Comparison of ENCODE assay signal across 1 cellular context in the genomic region with DNA sequence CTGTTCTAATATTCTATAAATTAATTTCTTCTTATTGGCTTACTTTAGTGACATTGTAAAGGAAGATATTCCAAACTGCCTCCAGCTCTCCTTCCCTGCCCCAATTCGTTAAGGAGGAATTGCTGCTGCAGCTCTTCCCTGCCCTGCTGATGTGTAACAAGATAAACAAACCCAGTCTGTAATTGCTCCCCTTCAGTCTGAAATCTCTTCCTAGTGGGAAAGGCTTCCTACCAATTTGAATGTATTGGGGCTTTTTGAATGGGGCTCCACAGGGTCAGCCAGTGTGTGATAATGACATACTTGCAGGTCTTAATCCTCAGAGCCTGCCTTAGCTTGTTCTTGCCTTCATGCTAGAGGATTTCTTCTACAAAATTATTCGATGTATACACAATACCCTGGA.
TF ChIP-seq lines count a peak whose summit lies in the region.

No MANE protein-coding gene starts in this region.

TF ChIP-seq in GM23338, 12 proteins besides CTCF, POLR2A, EP300 and RAD21:
- TF ChIP-seq, protein P1, sequence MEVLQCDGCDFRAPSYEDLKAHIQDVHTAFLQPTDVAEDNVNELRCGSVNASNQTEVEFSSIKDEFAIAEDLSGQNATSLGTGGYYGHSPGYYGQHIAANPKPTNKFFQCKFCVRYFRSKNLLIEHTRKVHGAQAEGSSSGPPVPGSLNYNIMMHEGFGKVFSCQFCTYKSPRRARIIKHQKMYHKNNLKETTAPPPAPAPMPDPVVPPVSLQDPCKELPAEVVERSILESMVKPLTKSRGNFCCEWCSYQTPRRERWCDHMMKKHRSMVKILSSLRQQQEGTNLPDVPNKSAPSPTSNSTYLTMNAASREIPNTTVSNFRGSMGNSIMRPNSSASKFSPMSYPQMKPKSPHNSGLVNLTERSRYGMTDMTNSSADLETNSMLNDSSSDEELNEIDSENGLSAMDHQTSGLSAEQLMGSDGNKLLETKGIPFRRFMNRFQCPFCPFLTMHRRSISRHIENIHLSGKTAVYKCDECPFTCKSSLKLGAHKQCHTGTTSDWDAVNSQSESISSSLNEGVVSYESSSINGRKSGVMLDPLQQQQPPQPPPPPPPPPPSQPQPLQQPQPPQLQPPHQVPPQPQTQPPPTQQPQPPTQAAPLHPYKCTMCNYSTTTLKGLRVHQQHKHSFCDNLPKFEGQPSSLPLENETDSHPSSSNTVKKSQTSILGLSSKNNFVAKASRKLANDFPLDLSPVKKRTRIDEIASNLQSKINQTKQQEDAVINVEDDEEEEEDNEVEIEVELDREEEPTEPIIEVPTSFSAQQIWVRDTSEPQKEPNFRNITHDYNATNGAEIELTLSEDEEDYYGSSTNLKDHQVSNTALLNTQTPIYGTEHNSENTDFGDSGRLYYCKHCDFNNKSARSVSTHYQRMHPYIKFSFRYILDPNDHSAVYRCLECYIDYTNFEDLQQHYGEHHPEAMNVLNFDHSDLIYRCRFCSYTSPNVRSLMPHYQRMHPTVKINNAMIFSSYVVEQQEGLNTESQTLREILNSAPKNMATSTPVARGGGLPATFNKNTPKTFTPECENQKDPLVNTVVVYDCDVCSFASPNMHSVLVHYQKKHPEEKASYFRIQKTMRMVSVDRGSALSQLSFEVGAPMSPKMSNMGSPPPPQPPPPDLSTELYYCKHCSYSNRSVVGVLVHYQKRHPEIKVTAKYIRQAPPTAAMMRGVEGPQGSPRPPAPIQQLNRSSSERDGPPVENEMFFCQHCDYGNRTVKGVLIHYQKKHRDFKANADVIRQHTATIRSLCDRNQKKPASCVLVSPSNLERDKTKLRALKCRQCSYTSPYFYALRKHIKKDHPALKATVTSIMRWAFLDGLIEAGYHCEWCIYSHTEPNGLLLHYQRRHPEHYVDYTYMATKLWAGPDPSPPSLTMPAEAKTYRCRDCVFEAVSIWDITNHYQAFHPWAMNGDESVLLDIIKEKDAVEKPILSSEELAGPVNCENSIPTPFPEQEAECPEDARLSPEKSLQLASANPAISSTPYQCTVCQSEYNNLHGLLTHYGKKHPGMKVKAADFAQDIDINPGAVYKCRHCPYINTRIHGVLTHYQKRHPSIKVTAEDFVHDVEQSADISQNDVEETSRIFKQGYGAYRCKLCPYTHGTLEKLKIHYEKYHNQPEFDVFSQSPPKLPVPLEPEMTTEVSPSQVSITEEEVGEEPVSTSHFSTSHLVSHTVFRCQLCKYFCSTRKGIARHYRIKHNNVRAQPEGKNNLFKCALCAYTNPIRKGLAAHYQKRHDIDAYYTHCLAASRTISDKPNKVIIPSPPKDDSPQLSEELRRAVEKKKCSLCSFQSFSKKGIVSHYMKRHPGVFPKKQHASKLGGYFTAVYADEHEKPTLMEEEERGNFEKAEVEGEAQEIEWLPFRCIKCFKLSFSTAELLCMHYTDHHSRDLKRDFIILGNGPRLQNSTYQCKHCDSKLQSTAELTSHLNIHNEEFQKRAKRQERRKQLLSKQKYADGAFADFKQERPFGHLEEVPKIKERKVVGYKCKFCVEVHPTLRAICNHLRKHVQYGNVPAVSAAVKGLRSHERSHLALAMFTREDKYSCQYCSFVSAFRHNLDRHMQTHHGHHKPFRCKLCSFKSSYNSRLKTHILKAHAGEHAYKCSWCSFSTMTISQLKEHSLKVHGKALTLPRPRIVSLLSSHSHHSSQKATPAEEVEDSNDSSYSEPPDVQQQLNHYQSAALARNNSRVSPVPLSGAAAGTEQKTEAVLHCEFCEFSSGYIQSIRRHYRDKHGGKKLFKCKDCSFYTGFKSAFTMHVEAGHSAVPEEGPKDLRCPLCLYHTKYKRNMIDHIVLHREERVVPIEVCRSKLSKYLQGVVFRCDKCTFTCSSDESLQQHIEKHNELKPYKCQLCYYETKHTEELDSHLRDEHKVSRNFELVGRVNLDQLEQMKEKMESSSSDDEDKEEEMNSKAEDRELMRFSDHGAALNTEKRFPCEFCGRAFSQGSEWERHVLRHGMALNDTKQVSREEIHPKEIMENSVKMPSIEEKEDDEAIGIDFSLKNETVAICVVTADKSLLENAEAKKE (CRISPR knock-in tag; IDR thresholded peaks at IDR 0.05): 0 out of 2 replicates have a peak, but pooled peaks have one; percentile 23
- no peak for TF ChIP-seq ZNF331 (CRISPR knock-in tag; IDR thresholded peaks at IDR 0.05; ENCODE audit: low read depth)
